In genomic region chr4:107858158-107858742, GRCh38 we compare ENCODE assay signal across 18 cellular contexts. TPM values are rescaled to one million over a fixed set of nuclear protein-coding genes. Genes with fewer than 3 reads are reported as not detected.
A peak's percentile ranks its signal among the peaks of the same experiment; 100 is the strongest.
DNase-seq lines count a peak whose midpoint lies in the region; ATAC-seq and TF ChIP-seq lines count a peak whose summit lies in the region.
"Had no signal": no experiment of that assay in that cellular context is flagged by ENCODE, and none has a peak within 500 bp of the region (broad histone marks: within the 10 kb centered on the region; RNA-seq: fewer than 3 reads in every experiment).

No MANE protein-coding gene starts in this region.

- no peak overlapping the region for H3K4me3 ChIP-seq in neural progenitor cell

- H3K27me3 Mint-ChIP-seq in WTC11 (ENCODE audit: low read depth): no peaks in the 10 kb centered on the region
- H3K27me3 Mint-ChIP-seq in neural progenitor cell (ENCODE audit: insufficient read depth, low read depth): no peaks in the 10 kb centered on the region
- H3K27me3 Mint-ChIP-seq in activated T-helper 2 cell treated with anti-CD3 and anti-CD28 coated beads, Interferon-gamma antibody, Interleukin-2, Interleukin-4, amounts not matched to agents 10 μg/mL and 5 μg/mL and 100 μg/mL, durations not matched to agents 14 hours and 24 hours and 36 hours (ENCODE audit: low read depth): peaks cover 19% of the 10 kb centered on the region

- H3K4me1 Mint-ChIP-seq in WTC11: peaks cover 31% of the 10 kb centered on the region
- no peaks in the 10 kb centered on the region for H3K4me1 Mint-ChIP-seq in neural progenitor cell
- peaks cover 11% of the 10 kb centered on the region for H3K4me1 Mint-ChIP-seq in activated T-helper 2 cell treated with anti-CD3 and anti-CD28 coated beads, Interferon-gamma antibody, Interleukin-2, Interleukin-4, amounts not matched to agents 10 μg/mL and 5 μg/mL and 100 μg/mL, durations not matched to agents 14 hours and 24 hours and 36 hours (ENCODE audit: low read depth)

- H3K4me1 ChIP-seq in neural progenitor cell: peaks cover 16% of the 10 kb centered on the region

- POLR2A ChIA-PET in WTC11 (lab: Charles Lee): no interaction called here

- ATAC-seq in WTC11: peak; percentile 70
- peak; percentile 34 for ATAC-seq in left ventricle myocardium superior
- no peak for ATAC-seq in GM19455 (IDR thresholded peaks at IDR 0.05; ENCODE audit: unreplicated experiment)
- no peak for ATAC-seq in HG02798 (IDR thresholded peaks at IDR 0.05; ENCODE audit: poor library complexity, unreplicated experiment)
- ATAC-seq: Panc1 had no signal

- no peaks in the 10 kb centered on the region for H3K36me3 ChIP-seq in neural progenitor cell

- TF ChIP-seq CTCF in WTC11 (IDR thresholded peaks at IDR 0.05) (no peak), neural progenitor cell (IDR thresholded peaks at IDR 0.05) (no peak)

- CTCF ChIA-PET in WTC11 (lab: Charles Lee): interaction anchor here (1.1 kb wide), 1 partner anchor 33 kb away, joined by 3 read pairs; the partner anchor contains the start of gene SGMS2

- no peaks in the 10 kb centered on the region for H3K9me3 Mint-ChIP-seq in WTC11
- no peaks in the 10 kb centered on the region for H3K9me3 Mint-ChIP-seq in neural progenitor cell
- H3K9me3 Mint-ChIP-seq in activated T-helper 2 cell treated with anti-CD3 and anti-CD28 coated beads, Interferon-gamma antibody, Interleukin-2, Interleukin-4, amounts not matched to agents 10 μg/mL and 5 μg/mL and 100 μg/mL, durations not matched to agents 14 hours and 24 hours and 36 hours: no peaks in the 10 kb centered on the region

- H4K20me1 ChIP-seq in neural progenitor cell (ENCODE audit: low read depth): no peaks in the 10 kb centered on the region

- intact Hi-C loops in left ventricle myocardium superior (cut with micrococcal nuclease): no loop called here
- intact Hi-C loops in activated T-helper 2 cell treated with anti-CD3 and anti-CD28 coated beads, Interferon-gamma antibody, Interleukin-2, Interleukin-4, amounts not matched to agents 10 μg/mL and 5 μg/mL and 100 μg/mL, durations not matched to agents 14 hours and 24 hours and 36 hours (cut with micrococcal nuclease): no loop called here

- H3K27ac Mint-ChIP-seq in WTC11: no peak overlapping the region
- H3K27ac Mint-ChIP-seq in neural progenitor cell: no peak overlapping the region
- no peak overlapping the region for H3K27ac Mint-ChIP-seq in activated T-helper 2 cell treated with anti-CD3 and anti-CD28 coated beads, Interferon-gamma antibody, Interleukin-2, Interleukin-4, amounts not matched to agents 10 μg/mL and 5 μg/mL and 100 μg/mL, durations not matched to agents 14 hours and 24 hours and 36 hours

- no peaks in the 10 kb centered on the region for H3K36me3 Mint-ChIP-seq in WTC11
- H3K36me3 Mint-ChIP-seq in neural progenitor cell: no peaks in the 10 kb centered on the region
- H3K36me3 Mint-ChIP-seq in activated T-helper 2 cell treated with anti-CD3 and anti-CD28 coated beads, Interferon-gamma antibody, Interleukin-2, Interleukin-4, amounts not matched to agents 10 μg/mL and 5 μg/mL and 100 μg/mL, durations not matched to agents 14 hours and 24 hours and 36 hours (ENCODE audit: low read depth): no peaks in the 10 kb centered on the region

- no peak overlapping the region for H3K27ac ChIP-seq in neural progenitor cell
- H3K27ac ChIP-seq: C4-2B had no signal

- DNase-seq in G401 (ENCODE audit: low spot score): peak; percentile 12
- DNase-seq in WTC11 (ENCODE audit: low spot score): no peak
- no peak for DNase-seq in left ventricle myocardium superior
- no peak for DNase-seq in neural progenitor cell (ENCODE audit: low spot score)
- DNase-seq in activated T-helper 2 cell treated with anti-CD3 and anti-CD28 coated beads, Interferon-gamma antibody, Interleukin-2, Interleukin-4, amounts not matched to agents 10 μg/mL and 5 μg/mL and 100 μg/mL, durations not matched to agents 14 hours and 24 hours and 36 hours (ENCODE audit: low spot score): no peak
- DNase-seq: ACHN, AML-193, DMS 273 treated with DMSO at 0.1 percent for 48 hours, GF-D8, NCI-H1436, NCI-H1930, NCI-H2171, NCI-H526, SW 1271 had no signal

- H3K27me3 ChIP-seq in neural progenitor cell: no peaks in the 10 kb centered on the region

- no peak overlapping the region for H3K4me2 ChIP-seq in neural progenitor cell

- no peaks in the 10 kb centered on the region for H3F3A ChIP-seq in neural progenitor cell (ENCODE audit: low read depth)

- H3K4me3 Mint-ChIP-seq in WTC11 (no peak overlapping the region), neural progenitor cell (no peak overlapping the region)
- H3K4me3 Mint-ChIP-seq in activated T-helper 2 cell treated with anti-CD3 and anti-CD28 coated beads, Interferon-gamma antibody, Interleukin-2, Interleukin-4, amounts not matched to agents 10 μg/mL and 5 μg/mL and 100 μg/mL, durations not matched to agents 14 hours and 24 hours and 36 hours (ENCODE audit: low read depth): no peak overlapping the region

- no peak overlapping the region for H3K9ac ChIP-seq in neural progenitor cell

- no peaks in the 10 kb centered on the region for H3K9me3 ChIP-seq in neural progenitor cell (ENCODE audit: low read depth)

- H2AFZ ChIP-seq in neural progenitor cell (replicated peaks): peak overlapping the region; percentile 49

- in situ Hi-C loops in G401 (cut with HindIII; ENCODE audit: low sequenced_read_pairs): no loop called here

- no peaks in the 10 kb centered on the region for H3K79me2 ChIP-seq in neural progenitor cell (ENCODE audit: low read depth)

TF ChIP-seq in WTC11, 78 proteins besides CTCF, POLR2A, EP300 and RAD21 (continues in another document):
- no peak for TF ChIP-seq PRDM15 (CRISPR knock-in tag; IDR thresholded peaks at IDR 0.05)
- no peak for TF ChIP-seq TEAD4 (CRISPR knock-in tag; IDR thresholded peaks at IDR 0.05)
- TF ChIP-seq RORB (CRISPR knock-in tag; IDR thresholded peaks at IDR 0.05): no peak
- no peak for TF ChIP-seq ZNF121 (CRISPR knock-in tag; IDR thresholded peaks at IDR 0.05)
- no peak for TF ChIP-seq NR1H2 (CRISPR knock-in tag; IDR thresholded peaks at IDR 0.05)
- no peak for TF ChIP-seq JAZF1 (CRISPR knock-in tag; IDR thresholded peaks at IDR 0.05)
- TF ChIP-seq PREB (CRISPR knock-in tag; IDR thresholded peaks at IDR 0.05; ENCODE audit: borderline replicate concordance): no peak
- no peak for TF ChIP-seq MYBL2 (CRISPR knock-in tag; IDR thresholded peaks at IDR 0.05)
- TF ChIP-seq TCF7 (CRISPR knock-in tag; IDR thresholded peaks at IDR 0.05; ENCODE audit: low read depth): no peak

RNA-seq across cellular contexts. Expression of gene SGMS2, which starts 33.5 kb away (rescaled TPM):
- not detected in 2 replicates for total RNA-seq in G401 (2014; rRNA removed; shearing (Covaris generic))
- 0.16 to 1.3 TPM (median 0.72 TPM) in 3 replicates for total RNA-seq in WTC11 (2021)
- total RNA-seq in left ventricle myocardium superior: 23.1 TPM
- 0.87 and 1.1 TPM in 2 replicates for total RNA-seq in neural progenitor cell (ENCODE audit: low replicate concordance)
- total RNA-seq in activated T-helper 2 cell treated with anti-CD3 and anti-CD28 coated beads, Interferon-gamma antibody, Interleukin-2, Interleukin-4, amounts not matched to agents 10 μg/mL and 5 μg/mL and 100 μg/mL, durations not matched to agents 14 hours and 24 hours and 36 hours: 0.50 and 1.0 TPM in 2 replicates

Comparison
In these comparisons a context has a peak if more than half of its experiments do, and no peak if none do; other contexts are left out.
1. ATAC-seq: peak in WTC11 (single experiment) and left ventricle myocardium superior (single experiment); none in GM19455 (single experiment) and HG02798 (single experiment).
2. RNA of gene SGMS2, which starts 33.5 kb away (total RNA-seq): 23.1 TPM in left ventricle myocardium superior (single experiment); 0.87 to 1.1 TPM in neural progenitor cell, 0.16 to 1.3 TPM in WTC11, 0.50 to 1.0 TPM in activated T-helper 2 cell treated with anti-CD3 and anti-CD28 coated beads, Interferon-gamma antibody, Interleukin-2, Interleukin-4, amounts not matched to agents 10 μg/mL and 5 μg/mL and 100 μg/mL, durations not matched to agents 14 hours and 24 hours and 36 hours and not detected in G401; every median in the first group is over 10 times any median in the second.